In genomic region chr13:51113186-51113881, GRCh38 we compare ENCODE assay signal across 1 cellular context.
TF ChIP-seq lines count a peak whose summit lies in the region.

No MANE protein-coding gene starts in this region.

TF ChIP-seq in GM23338, 12 proteins besides CTCF, POLR2A, EP300 and RAD21 (continued from another document):
- no peak for TF ChIP-seq REST (IDR thresholded peaks at IDR 0.05; ENCODE audit: unreplicated experiment)
- TF ChIP-seq JUNB (IDR thresholded peaks at IDR 0.05; ENCODE audit: unreplicated experiment) = no peak
- no peak for TF ChIP-seq EZH2phosphoT487 (IDR thresholded peaks at IDR 0.05; ENCODE audit: unreplicated experiment)
- TF ChIP-seq ETS1 (IDR thresholded peaks at IDR 0.05) = no peak
- no peak for TF ChIP-seq POLR2AphosphoS5 (IDR thresholded peaks at IDR 0.05; ENCODE audit: low read depth)
